Comparison of ENCODE assay signal across 16 cellular contexts in genomic region chr19:51572908-51573307, GRCh38. TPM values are rescaled to one million over a fixed set of nuclear protein-coding genes. Genes with fewer than 3 reads are reported as not detected.
DNase-seq lines count a peak whose midpoint lies in the region; ATAC-seq, FAIRE-seq and TF ChIP-seq lines count a peak whose summit lies in the region.
"Had no signal": no experiment of that assay in that cellular context is flagged by ENCODE, and none has a peak within 500 bp of the region (broad histone marks: within the 10 kb centered on the region; RNA-seq: fewer than 3 reads in every experiment).

No MANE protein-coding gene starts in this region.

- no peak overlapping the region for H3K27ac Mint-ChIP-seq in nephron
- H3K27ac Mint-ChIP-seq: CD8-positive, alpha-beta T cell had no signal

- H3K27ac ChIP-seq in BLaER1 treated with 17β-estradiol and CSF1 and Interleukin-3, amounts not matched to agents 10 nM and 100 nM = no peak overlapping the region
- H3K27ac ChIP-seq: foreskin keratinocyte, prostate gland had no signal

- H3K9me3 Mint-ChIP-seq in nephron = no peaks in the 10 kb centered on the region
- H3K9me3 Mint-ChIP-seq: CD8-positive, alpha-beta T cell had no signal

- FAIRE-seq in bronchial epithelial cell (lab: Jason Lieb, UNC) = no peak

- peak overlapping the region in 9 of 11 experiments; percentile 70 to 91 (median 78); a peak in 12 of 22 replicates for H3K4me2 ChIP-seq in BLaER1 treated with 17β-estradiol and CSF1 and Interleukin-3, amounts not matched to agents 10 nM and 100 nM
- H3K4me2 ChIP-seq in Loucy (ENCODE audit: low read depth, low read length, poor library complexity, severe bottlenecking) = peak overlapping the region; percentile 96

- peak; percentile 49 for DNase-seq in bronchial epithelial cell (ENCODE audit: low read depth)
- DNase-seq in NCI-H1694 treated with DMSO at 0.1 percent for 48 hours (lab: John Stamatoyannopoulos, UW) = no peak
- no peak for DNase-seq in stimulated activated CD4-positive, alpha-beta T cell treated with anti-CD3 and anti-CD28 coated beads, Interleukin-1b, Interleukin-23, amount 100 ng/mL, for 48 hours
- DNase-seq in NCI-H1930 (lab: John Stamatoyannopoulos, UW) = no peak
- DNase-seq: activated naive CD4-positive, alpha-beta T cell treated with anti-CD3 and anti-CD28 coated beads, Interleukin-2, amount 50 U/mL, for 16 hours; CD8-positive, alpha-beta T cell; NCI-H187 treated with DMSO at 0.1 percent for 48 hours; stimulated activated CD4-positive, alpha-beta T cell treated with anti-CD3 and anti-CD28 coated beads, Interleukin-4, amount 100 ng/mL, for 24 hours; stimulated activated naive CD8-positive, alpha-beta T cell treated with anti-CD3 and anti-CD28 coated beads, Interleukin-15, Interleukin-2, amounts not matched to agents 100 U/mL and 50 U/mL, for 24 hours had no signal

- peaks cover 0 to 30% (median 12%) of the 10 kb centered on the region in 11 experiments; a peak in 14 of 22 replicates for H3K36me3 ChIP-seq in BLaER1 treated with 17β-estradiol and CSF1 and Interleukin-3, amounts not matched to agents 10 nM and 100 nM
- H3K36me3 ChIP-seq in Loucy (ENCODE audit: insufficient read depth, low read length) = no peaks in the 10 kb centered on the region
- H3K36me3 ChIP-seq in bronchial epithelial cell (ENCODE audit: control insufficient read depth, insufficient read depth, low read length) = peaks cover 6% of the 10 kb centered on the region
- H3K36me3 ChIP-seq: prostate gland had no signal

- peaks cover 0 to 4% (median 0%) of the 10 kb centered on the region in 11 experiments; a peak in 3 of 22 replicates for H3K9me3 ChIP-seq in BLaER1 treated with 17β-estradiol and CSF1 and Interleukin-3, amounts not matched to agents 10 nM and 100 nM (replicated peaks in 1 of 11)
- H3K9me3 ChIP-seq in Loucy (ENCODE audit: insufficient read depth, low read depth, low read length) = no peaks in the 10 kb centered on the region
- H3K9me3 ChIP-seq: prostate gland had no signal

- no peaks in the 10 kb centered on the region for H3K9me2 ChIP-seq in Loucy (replicated peaks; ENCODE audit: low read depth, low read length)

- peaks cover 16% of the 10 kb centered on the region for H3K4me1 Mint-ChIP-seq in nephron

- no peak overlapping the region for H3K4me3 ChIP-seq in BLaER1 treated with 17β-estradiol and CSF1 and Interleukin-3, amounts not matched to agents 10 nM and 100 nM
- peak overlapping the region; percentile 86 for H3K4me3 ChIP-seq in Loucy (ENCODE audit: low read length, poor library complexity, severe bottlenecking)
- H3K4me3 ChIP-seq in bronchial epithelial cell (ENCODE audit: low read depth, low read length) = no peak overlapping the region
- H3K4me3 ChIP-seq: prostate gland had no signal

- H3K27me3 Mint-ChIP-seq in nephron (ENCODE audit: low read depth) = peaks cover 13% of the 10 kb centered on the region

- H3K79me2 ChIP-seq in Loucy (ENCODE audit: insufficient read depth, low read length) = peaks cover 33% of the 10 kb centered on the region

- H3K4me1 ChIP-seq in BLaER1 treated with 17β-estradiol and CSF1 and Interleukin-3, amounts not matched to agents 10 nM and 100 nM = peaks cover 6 to 21% (median 13%) of the 10 kb centered on the region in 10 experiments; a peak in 17 of 20 replicates
- H3K4me1 ChIP-seq in Loucy (ENCODE audit: insufficient read depth, low read length, poor library complexity, severe bottlenecking) = peaks cover 32% of the 10 kb centered on the region
- H3K4me1 ChIP-seq: foreskin keratinocyte, prostate gland had no signal

- no peak overlapping the region for H3K9ac ChIP-seq in BLaER1 treated with 17β-estradiol and CSF1 and Interleukin-3, amounts not matched to agents 10 nM and 100 nM
- peak overlapping the region; percentile 75 for H3K9ac ChIP-seq in Loucy (ENCODE audit: low read depth, low read length, poor library complexity, severe bottlenecking)

- H4K20me1 ChIP-seq in BLaER1 treated with 17β-estradiol and CSF1 and Interleukin-3, amounts not matched to agents 10 nM and 100 nM = no peaks in the 10 kb centered on the region
- no peaks in the 10 kb centered on the region for H4K20me1 ChIP-seq in Loucy (ENCODE audit: insufficient read depth, low read length, poor library complexity, severe bottlenecking)

- H3F3A ChIP-seq in Loucy (ENCODE audit: low read depth) = no peaks in the 10 kb centered on the region; the same call in 1 of the 2 replicates

- H3K4me3 Mint-ChIP-seq in nephron = peak overlapping the region in 2 of 3 experiments; percentile 38 to 56

- H3K27me3 ChIP-seq in BLaER1 treated with 17β-estradiol and CSF1 and Interleukin-3, amounts not matched to agents 10 nM and 100 nM = no peaks in the 10 kb centered on the region; a peak in 1 of 22 replicates
- H3K27me3 ChIP-seq in Loucy (ENCODE audit: insufficient read depth, low read length, poor library complexity, severe bottlenecking) = no peaks in the 10 kb centered on the region
- H3K27me3 ChIP-seq in bronchial epithelial cell (ENCODE audit: control insufficient read depth, insufficient read depth, low read length) = no peaks in the 10 kb centered on the region
- H3K27me3 ChIP-seq: foreskin keratinocyte had no signal

- TF ChIP-seq CTCF in Loucy (conservative IDR thresholded peaks at IDR 0.05; ENCODE audit: low read length) (no peak), bronchial epithelial cell (IDR thresholded peaks at IDR 0.05; ENCODE audit: insufficient read depth, low read length, severe bottlenecking) (no peak), nephron (IDR thresholded peaks at IDR 0.05; ENCODE audit: unreplicated experiment in 3 of 3) (no peak)

- ATAC-seq in HG02885 (IDR thresholded peaks at IDR 0.05; ENCODE audit: poor library complexity, unreplicated experiment) = no peak
- ATAC-seq: CD8-positive, alpha-beta T cell; foreskin keratinocyte; stimulated activated naive CD8-positive, alpha-beta T cell treated with anti-CD3 and anti-CD28 coated beads, Interleukin-15, Interleukin-2, amounts not matched to agents 100 U/mL and 50 U/mL, for 24 hours had no signal

- H2AFZ ChIP-seq in Loucy (ENCODE audit: low read length) = no peak overlapping the region

- peaks cover 19% of the 10 kb centered on the region for H3K36me3 Mint-ChIP-seq in nephron (ENCODE audit: low read depth)

RNA-seq across cellular contexts. Expression of gene ZNF175, which starts 1.8 kb away (rescaled TPM):
- total RNA-seq in bronchial epithelial cell = 1.6 and 2.2 TPM in 2 replicates

RNA-seq across cellular contexts. Expression of gene SIGLEC6, which starts 41.4 kb away (rescaled TPM):
- total RNA-seq in bronchial epithelial cell = not detected in 2 replicates
- total RNA-seq: CD8-positive, alpha-beta T cell; foreskin keratinocyte had no signal

RNA-seq across cellular contexts. Expression of gene SIGLEC5, which starts 57.3 kb away (rescaled TPM):
- total RNA-seq in bronchial epithelial cell = not detected in 2 replicates
- total RNA-seq: CD8-positive, alpha-beta T cell; foreskin keratinocyte; mononuclear cell; prostate gland had no signal
